1 cellular context compared by ENCODE assay signal in genomic region chr12:97781342-97781741, GRCh38.
TF ChIP-seq lines count a peak whose summit lies in the region.

No MANE protein-coding gene starts in this region.

TF ChIP-seq in WTC11, 78 proteins besides CTCF, POLR2A, EP300 and RAD21 (continued from another document):
- TF ChIP-seq, protein P1, sequence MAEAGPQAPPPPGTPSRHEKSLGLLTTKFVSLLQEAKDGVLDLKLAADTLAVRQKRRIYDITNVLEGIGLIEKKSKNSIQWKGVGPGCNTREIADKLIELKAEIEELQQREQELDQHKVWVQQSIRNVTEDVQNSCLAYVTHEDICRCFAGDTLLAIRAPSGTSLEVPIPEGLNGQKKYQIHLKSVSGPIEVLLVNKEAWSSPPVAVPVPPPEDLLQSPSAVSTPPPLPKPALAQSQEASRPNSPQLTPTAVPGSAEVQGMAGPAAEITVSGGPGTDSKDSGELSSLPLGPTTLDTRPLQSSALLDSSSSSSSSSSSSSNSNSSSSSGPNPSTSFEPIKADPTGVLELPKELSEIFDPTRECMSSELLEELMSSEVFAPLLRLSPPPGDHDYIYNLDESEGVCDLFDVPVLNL (CRISPR knock-in tag; IDR thresholded peaks at IDR 0.05; ENCODE audit: borderline replicate concordance, low read depth) = no peak
- TF ChIP-seq MLX (CRISPR knock-in tag; IDR thresholded peaks at IDR 0.05) = no peak
- TF ChIP-seq NFE2L1 (CRISPR knock-in tag; IDR thresholded peaks at IDR 0.05) = no peak
- no peak for TF ChIP-seq NFATC4 (CRISPR knock-in tag; IDR thresholded peaks at IDR 0.05)
- TF ChIP-seq, protein P2, sequence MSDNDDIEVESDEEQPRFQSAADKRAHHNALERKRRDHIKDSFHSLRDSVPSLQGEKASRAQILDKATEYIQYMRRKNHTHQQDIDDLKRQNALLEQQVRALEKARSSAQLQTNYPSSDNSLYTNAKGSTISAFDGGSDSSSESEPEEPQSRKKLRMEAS (CRISPR knock-in tag; IDR thresholded peaks at IDR 0.05) = no peak
- TF ChIP-seq NR2C2 (CRISPR knock-in tag; IDR thresholded peaks at IDR 0.05) = no peak
